Comparison of ENCODE assay signal across 8 cellular contexts in genomic region chr14:67583711-67584644, GRCh38. TPM values are rescaled to one million over a fixed set of nuclear protein-coding genes. Genes with fewer than 3 reads are reported as not detected.
A peak's percentile ranks its signal among the peaks of the same experiment; 100 is the strongest.
DNase-seq lines count a peak whose midpoint lies in the region; ATAC-seq and TF ChIP-seq lines count a peak whose summit lies in the region.

No MANE protein-coding gene starts in this region.

- intact Hi-C loops in activated CD8-positive, alpha-beta T cell treated with anti-CD3 and anti-CD28 coated beads for 36 hours (cut with micrococcal nuclease), result loop anchor here (10.0 kb wide), 1 partner anchor 121 kb away; the partner anchor contains the start of gene RDH12
- intact Hi-C loops in prostate gland (cut with DNase I), result loop anchor here (10.0 kb wide), 1 partner anchor 121 kb away; the partner anchor contains the start of gene RDH12

- no peaks in the 10 kb centered on the region for H3K27me3 Mint-ChIP-seq in activated CD8-positive, alpha-beta T cell treated with anti-CD3 and anti-CD28 coated beads for 36 hours

- peak; percentile 51 for TF ChIP-seq CTCF in activated CD8-positive, alpha-beta T cell treated with anti-CD3 and anti-CD28 coated beads for 36 hours (IDR thresholded peaks at IDR 0.05)
- TF ChIP-seq CTCF in prostate gland (IDR thresholded peaks at IDR 0.05), result peak; percentile 30 to 73 (median 63)

- no peak overlapping the region for H3K4me3 Mint-ChIP-seq in activated CD8-positive, alpha-beta T cell treated with anti-CD3 and anti-CD28 coated beads for 36 hours

- no peaks in the 10 kb centered on the region for H3K4me1 ChIP-seq in prostate gland (replicated peaks)

- no peaks in the 10 kb centered on the region for H3K9me3 Mint-ChIP-seq in activated CD8-positive, alpha-beta T cell treated with anti-CD3 and anti-CD28 coated beads for 36 hours

- no peak for TF ChIP-seq POLR2A in prostate gland (IDR thresholded peaks at IDR 0.05)

- peak overlapping the region in 1 of 2 donors; percentile 24 for H3K27ac ChIP-seq in prostate gland

- no peaks in the 10 kb centered on the region for H3K36me3 Mint-ChIP-seq in activated CD8-positive, alpha-beta T cell treated with anti-CD3 and anti-CD28 coated beads for 36 hours (ENCODE audit: low read depth)

- POLR2A ChIA-PET in activated CD8-positive, alpha-beta T cell treated with anti-CD3 and anti-CD28 coated beads for 36 hours (lab: Charles Lee), result no interaction called here

- H3K27ac Mint-ChIP-seq in activated CD8-positive, alpha-beta T cell treated with anti-CD3 and anti-CD28 coated beads for 36 hours, result no peak overlapping the region

- H3K9me3 ChIP-seq in prostate gland, result no peaks in the 10 kb centered on the region

- CTCF ChIA-PET in activated CD8-positive, alpha-beta T cell treated with anti-CD3 and anti-CD28 coated beads for 36 hours (lab: Charles Lee), result interaction anchor here (0.7 to 6.9 kb wide), 22 partner anchors 12 to 157 kb away, joined by 3 to 75 read pairs (median 4); partner anchors contain the start of genes PIGH, RDH12 and VTI1B

- H3K36me3 ChIP-seq in prostate gland, result no peaks in the 10 kb centered on the region

- in situ Hi-C loops in Caki2 (cut with HindIII; ENCODE audit: low pct_unique_long_range_greater_than_20kb, low sequenced_read_pairs), result no loop called here

- peak; percentile 26 for DNase-seq in Caki2 (ENCODE audit: low read depth)
- DNase-seq in NCI-H1105 treated with DMSO at 0.1 percent for 48 hours (lab: John Stamatoyannopoulos, UW), result peak; percentile 57
- DNase-seq in activated CD8-positive, alpha-beta T cell treated with anti-CD3 and anti-CD28 coated beads for 36 hours, result peak; percentile 39
- DNase-seq in glomerular visceral epithelial cell (ENCODE audit: extremely low spot score), result peak; percentile 42
- DNase-seq in prostate gland (ENCODE audit: low spot score), result peak; percentile 46

- ATAC-seq in GM18519 (IDR thresholded peaks at IDR 0.05; ENCODE audit: low FRiP score, unreplicated experiment) (peak; percentile 61), GM18858 (IDR thresholded peaks at IDR 0.05; ENCODE audit: unreplicated experiment) (no peak), HG02588 (IDR thresholded peaks at IDR 0.05; ENCODE audit: unreplicated experiment) (no peak)
- peak; percentile 80 for ATAC-seq in activated CD8-positive, alpha-beta T cell treated with anti-CD3 and anti-CD28 coated beads for 36 hours

- no peaks in the 10 kb centered on the region for H3K4me1 Mint-ChIP-seq in activated CD8-positive, alpha-beta T cell treated with anti-CD3 and anti-CD28 coated beads for 36 hours (ENCODE audit: low read depth)

- H3K4me3 ChIP-seq in prostate gland, result no peak overlapping the region

- WGBS in prostate gland, result 93% methylated on average over 6 of the region's 6 CpGs

- no peaks in the 10 kb centered on the region for H3K27me3 ChIP-seq in prostate gland (replicated peaks; ENCODE audit: insufficient read depth)

RNA-seq across cellular contexts. Expression of gene PIGH, which starts 16.1 kb away (rescaled TPM):
- 22.8 and 26.2 TPM in 2 replicates for total RNA-seq in Caki2 (2014; rRNA removed; shearing (Covaris generic); ENCODE audit: low replicate concordance)
- 10 to 100 TPM; 20.3 to 21.9 TPM for total RNA-seq in activated CD8-positive, alpha-beta T cell treated with anti-CD3 and anti-CD28 coated beads for 36 hours
- total RNA-seq in prostate gland, result 100 to 1,000 TPM in 1 of 2 donors, 10 to 100 TPM in 1; 41.5 to 128 TPM

RNA-seq across cellular contexts. Expression of gene ARG2, which starts 35.7 kb away (rescaled TPM):
- 5.2 and 19.8 TPM in 2 replicates for total RNA-seq in Caki2 (2014; rRNA removed; shearing (Covaris generic); ENCODE audit: low replicate concordance)
- total RNA-seq in activated CD8-positive, alpha-beta T cell treated with anti-CD3 and anti-CD28 coated beads for 36 hours, result 1 to 10 TPM; 9.9 TPM
- total RNA-seq in prostate gland, result 100 to 1,000 TPM in 1 of 2 donors, 10 to 100 TPM in 1; 31.9 to 565 TPM

RNA-seq across cellular contexts. Expression of gene PLEKHH1, which starts 50.9 kb away (rescaled TPM):
- 0.78 and 9.3 TPM in 2 replicates for total RNA-seq in Caki2 (2014; rRNA removed; shearing (Covaris generic); ENCODE audit: low replicate concordance)
- 1 to 10 TPM; 4.8 to 6.7 TPM for total RNA-seq in activated CD8-positive, alpha-beta T cell treated with anti-CD3 and anti-CD28 coated beads for 36 hours
- 10 to 100 TPM; 57.9 to 92.7 TPM for total RNA-seq in prostate gland

Comparison
In these comparisons a context has a peak if more than half of its experiments do, and no peak if none do; other contexts are left out.
1. ATAC-seq: peak in GM18519 (single experiment) and activated CD8-positive, alpha-beta T cell treated with anti-CD3 and anti-CD28 coated beads for 36 hours (single experiment); none in GM18858 (single experiment) and HG02588 (single experiment).
2. Peak in every context shown above with its lines, with median percentiles within 50 percentile points of each other: DNase-seq.